In the genomic region with DNA sequence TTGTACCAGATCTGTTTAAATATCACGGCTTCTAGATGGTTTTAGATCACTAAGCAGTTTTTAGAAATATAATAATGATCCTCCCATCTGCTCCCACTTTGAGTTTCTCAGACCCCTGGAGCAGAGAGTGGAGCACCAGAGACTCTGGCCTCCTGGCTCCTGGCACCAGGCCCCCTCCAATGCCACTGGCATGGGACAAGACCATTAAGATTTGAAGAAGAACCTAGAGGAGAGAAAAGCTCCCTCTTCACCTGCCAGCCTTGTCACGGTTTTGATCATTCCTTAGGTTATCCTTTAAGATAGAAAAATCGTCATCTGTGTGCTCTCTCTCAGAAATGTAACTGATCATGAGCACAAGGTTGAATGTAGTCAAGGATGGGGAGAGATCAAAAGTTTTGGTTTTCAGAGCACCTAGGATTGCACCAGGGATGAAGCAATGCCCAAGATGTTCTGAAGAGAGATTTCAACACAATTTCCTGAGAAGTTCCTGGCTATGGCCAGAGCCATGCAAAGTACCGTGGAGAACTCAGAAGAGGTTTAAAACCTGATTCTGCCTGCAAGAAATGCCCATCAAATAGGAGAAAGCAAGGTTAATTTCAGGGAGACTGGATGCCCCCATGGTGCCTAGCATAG, we compare ENCODE assay signal across 13 cellular contexts. TPM values are rescaled to one million over a fixed set of nuclear protein-coding genes. Genes with fewer than 3 reads are reported as not detected.
DNase-seq lines count a peak whose midpoint lies in the region; ATAC-seq and FAIRE-seq lines count a peak whose summit lies in the region.
"Had no signal": no experiment of that assay in that cellular context is flagged by ENCODE, and none has a peak within 500 bp of the region (broad histone marks: within the 10 kb centered on the region; RNA-seq: fewer than 3 reads in every experiment).

No MANE protein-coding gene starts in this region.

- FAIRE-seq in GM18507 (lab: Jason Lieb, UNC) = peak; percentile 26

- peaks cover 68 to 100% (median 87%) of the 10 kb centered on the region in 10 experiments for H3K4me1 ChIP-seq in BLaER1 treated with 17β-estradiol and CSF1 and Interleukin-3, amounts not matched to agents 10 nM and 100 nM
- H3K4me1 ChIP-seq in muscle layer of duodenum (ENCODE audit: control insufficient read depth in 1 of 2, insufficient read depth in 2 of 2, low read length in 2 of 2) = no peaks in the 10 kb centered on the region

- peak overlapping the region; percentile 12 for H3K4me3 Mint-ChIP-seq in activated CD4-positive, alpha-beta memory T cell treated with anti-CD3 and anti-CD28 coated beads, Interleukin-2, amount 10 ng/mL, durations not matched to agents 7 days and 5 days

- DNase-seq in GM18507 (ENCODE audit: extremely low spot score, insufficient read length, low read depth) (no peak), HuH-7 (ENCODE audit: low spot score) (no peak), DMS114 treated with DMSO at 0.1 percent for 48 hours (lab: John Stamatoyannopoulos, UW; ENCODE audit: unreplicated experiment) (no peak), NCI-H69 (lab: John Stamatoyannopoulos, UW) (no peak)
- no peak for DNase-seq in activated CD4-positive, alpha-beta memory T cell treated with anti-CD3 and anti-CD28 coated beads, Interleukin-2, amount 10 ng/mL, durations not matched to agents 7 days and 5 days
- DNase-seq: activated CD4-positive, alpha-beta T cell treated with anti-CD3 and anti-CD28 coated beads, Interleukin-2, amount 50 U/mL, for 4 hours; NCI-H2081 had no signal

- CTCF ChIA-PET in activated CD4-positive, alpha-beta memory T cell treated with anti-CD3 and anti-CD28 coated beads, Interleukin-2, amount 10 ng/mL, durations not matched to agents 7 days and 5 days (lab: Charles Lee) = interaction anchor here (0.8 to 2.5 kb wide), 7 partner anchors 12 to 61 kb away, joined by 3 to 24 read pairs (median 4); no protein-coding TSS in a partner anchor

- peaks cover 11% of the 10 kb centered on the region for H3K9me3 Mint-ChIP-seq in activated CD4-positive, alpha-beta memory T cell treated with anti-CD3 and anti-CD28 coated beads, Interleukin-2, amount 10 ng/mL, durations not matched to agents 7 days and 5 days

- H4K20me1 ChIP-seq in BLaER1 treated with 17β-estradiol and CSF1 and Interleukin-3, amounts not matched to agents 10 nM and 100 nM = no peaks in the 10 kb centered on the region

- H3K36me3 Mint-ChIP-seq in activated CD4-positive, alpha-beta memory T cell treated with anti-CD3 and anti-CD28 coated beads, Interleukin-2, amount 10 ng/mL, durations not matched to agents 7 days and 5 days (ENCODE audit: low read depth) = peaks cover 28% of the 10 kb centered on the region

- peak overlapping the region in 9 of 11 experiments; percentile 21 to 91 (median 52); a peak in 13 of 22 replicates for H3K9ac ChIP-seq in BLaER1 treated with 17β-estradiol and CSF1 and Interleukin-3, amounts not matched to agents 10 nM and 100 nM

- POLR2A ChIA-PET in activated CD4-positive, alpha-beta memory T cell treated with anti-CD3 and anti-CD28 coated beads, Interleukin-2, amount 10 ng/mL, durations not matched to agents 7 days and 5 days (lab: Charles Lee) = interaction anchor here (1.0 to 28.9 kb wide), 9 partner anchors 8 to 194 kb away, joined by 3 to 1195 read pairs (median 19); partner anchors contain the start of genes IL10RA and TMPRSS13

- no peaks in the 10 kb centered on the region for H3K36me3 ChIP-seq in BLaER1 treated with 17β-estradiol and CSF1 and Interleukin-3, amounts not matched to agents 10 nM and 100 nM
- H3K36me3 ChIP-seq in muscle layer of duodenum (ENCODE audit: control insufficient read depth in 1 of 2, insufficient read depth in 2 of 2, low read length in 2 of 2) = no peaks in the 10 kb centered on the region

- peaks cover 0 to 9% (median 4%) of the 10 kb centered on the region in 11 experiments; a peak in 9 of 22 replicates for H3K9me3 ChIP-seq in BLaER1 treated with 17β-estradiol and CSF1 and Interleukin-3, amounts not matched to agents 10 nM and 100 nM (replicated peaks in 1 of 11)
- no peaks in the 10 kb centered on the region for H3K9me3 ChIP-seq in muscle layer of duodenum (ENCODE audit: control insufficient read depth in 1 of 2, low read length in 2 of 2)
- H3K9me3 ChIP-seq: Caco-2 had no signal

- no peaks in the 10 kb centered on the region for H3K27me3 Mint-ChIP-seq in activated CD4-positive, alpha-beta memory T cell treated with anti-CD3 and anti-CD28 coated beads, Interleukin-2, amount 10 ng/mL, durations not matched to agents 7 days and 5 days

- no peaks in the 10 kb centered on the region for H3K27me3 ChIP-seq in BLaER1 treated with 17β-estradiol and CSF1 and Interleukin-3, amounts not matched to agents 10 nM and 100 nM
- H3K27me3 ChIP-seq in muscle layer of duodenum (ENCODE audit: low read depth, low read length) = no peaks in the 10 kb centered on the region

- H3K4me3 ChIP-seq in BLaER1 treated with 17β-estradiol and CSF1 and Interleukin-3, amounts not matched to agents 10 nM and 100 nM = no peak overlapping the region
- H3K4me3 ChIP-seq in muscle layer of duodenum (ENCODE audit: low read depth in 1 of 2, low read length in 2 of 2) = no peak overlapping the region

- H3K27ac ChIP-seq in BLaER1 treated with 17β-estradiol and CSF1 and Interleukin-3, amounts not matched to agents 10 nM and 100 nM = peak overlapping the region; percentile 54 to 100 (median 82)
- peak overlapping the region; percentile 62 for H3K27ac ChIP-seq in muscle layer of duodenum (ENCODE audit: low read length)

- H3K27ac Mint-ChIP-seq in activated CD4-positive, alpha-beta memory T cell treated with anti-CD3 and anti-CD28 coated beads, Interleukin-2, amount 10 ng/mL, durations not matched to agents 7 days and 5 days = peak overlapping the region; percentile 99

- peak overlapping the region; percentile 82 to 100 (median 92) for H3K4me2 ChIP-seq in BLaER1 treated with 17β-estradiol and CSF1 and Interleukin-3, amounts not matched to agents 10 nM and 100 nM

- no peak for ATAC-seq in HG03354 (IDR thresholded peaks at IDR 0.05; ENCODE audit: poor library complexity, severe bottlenecking, unreplicated experiment)
- ATAC-seq: HCT116, Right ventricle myocardium inferior had no signal

- H3K4me1 Mint-ChIP-seq in activated CD4-positive, alpha-beta memory T cell treated with anti-CD3 and anti-CD28 coated beads, Interleukin-2, amount 10 ng/mL, durations not matched to agents 7 days and 5 days = peaks cover 99% of the 10 kb centered on the region

RNA-seq across cellular contexts. Expression of gene IL10RA, which starts 22.2 kb away (rescaled TPM):
- total RNA-seq in activated CD4-positive, alpha-beta memory T cell treated with anti-CD3 and anti-CD28 coated beads, Interleukin-2, amount 10 ng/mL, durations not matched to agents 7 days and 5 days = 100 to 1,000 TPM; 286 to 291 TPM
